ENCODE assay signal across 8 cellular contexts in genomic region chr4:26321326-26322276, GRCh38. TPM values are rescaled to one million over a fixed set of nuclear protein-coding genes. Genes with fewer than 3 reads are reported as not detected.
DNase-seq lines count a peak whose midpoint lies in the region; ATAC-seq and TF ChIP-seq lines count a peak whose summit lies in the region.

No MANE protein-coding gene starts in this region.

- H3K4me1 Mint-ChIP-seq in CD4-positive, CD25-positive, alpha-beta regulatory T cell = peaks cover 24 to 47% (median 39%) of the 10 kb centered on the region in 4 donors

- H3K4me3 ChIP-seq in CD4-positive, CD25-positive, alpha-beta regulatory T cell (ENCODE audit: low read depth, low read length) = peak overlapping the region; percentile 89
- peak overlapping the region; percentile 90 for H3K4me3 ChIP-seq in Jurkat, Clone E6-1 (ENCODE audit: low read length)
- H3K4me3 ChIP-seq in dorsolateral prefrontal cortex (peak overlapping the region; percentile 49 to 91 (median 80)), mucosa of rectum (ENCODE audit: low read length in 2 of 2) (peak overlapping the region; percentile 87 to 97), stomach smooth muscle (ENCODE audit: low read length in 2 of 2) (peak overlapping the region; percentile 86 to 93)

- H3K9ac ChIP-seq in mucosa of rectum (ENCODE audit: low read depth in 1 of 2, low read length in 2 of 2) = peak overlapping the region; percentile 82 to 84
- H3K9ac ChIP-seq in stomach smooth muscle (ENCODE audit: low read length in 2 of 2) = peak overlapping the region; percentile 87 to 93

- ATAC-seq in CD4-positive, CD25-positive, alpha-beta regulatory T cell (ENCODE audit: low read depth in 2 of 2) = no peak
- ATAC-seq in GM18907 (IDR thresholded peaks at IDR 0.05; ENCODE audit: unreplicated experiment) (no peak), GM19463 (IDR thresholded peaks at IDR 0.05; ENCODE audit: unreplicated experiment) (no peak)

- H3K4me3 Mint-ChIP-seq in CD4-positive, CD25-positive, alpha-beta regulatory T cell = peak overlapping the region; percentile 96 to 98 (median 96)

- no peaks in the 10 kb centered on the region for H3K36me3 ChIP-seq in CD4-positive, CD25-positive, alpha-beta regulatory T cell (ENCODE audit: control insufficient read depth, insufficient read depth, low read length)
- H3K36me3 ChIP-seq in mucosa of rectum (ENCODE audit: control insufficient read depth in 2 of 2, insufficient read depth in 2 of 2, low read length in 2 of 2) (no peaks in the 10 kb centered on the region), stomach smooth muscle (ENCODE audit: control insufficient read depth in 2 of 2, insufficient read depth in 2 of 2, low read length in 2 of 2) (no peaks in the 10 kb centered on the region)

- DNase-seq in CD4-positive, CD25-positive, alpha-beta regulatory T cell = peak in 1 of 3 donors; percentile 49
- no peak for DNase-seq in Jurkat, Clone E6-1 (ENCODE audit: low read depth, low spot score)
- peak; percentile 57 for DNase-seq in activated CD4-positive, alpha-beta T cell treated with anti-CD3 and anti-CD28 coated beads for 48 hours
- peak in 4 of 10 donors; percentile 11 to 51 (median 24) for DNase-seq in dorsolateral prefrontal cortex

- intact Hi-C loops in dorsolateral prefrontal cortex (cut with DNase I) = loop anchor here (2.0 to 10.0 kb wide), 6 partner anchors 91 to 397 kb away; partner anchors contain the start of gene TBC1D19 (in 1 of the 2)

- peaks cover 41% of the 10 kb centered on the region for H3K4me1 ChIP-seq in CD4-positive, CD25-positive, alpha-beta regulatory T cell (ENCODE audit: control insufficient read depth, insufficient read depth, low read length, poor library complexity, severe bottlenecking)
- peaks cover 3 to 16% of the 10 kb centered on the region in 2 donors for H3K4me1 ChIP-seq in mucosa of rectum (ENCODE audit: control insufficient read depth in 2 of 2, insufficient read depth in 2 of 2, low read length in 2 of 2)
- peaks cover 20% of the 10 kb centered on the region for H3K4me1 ChIP-seq in stomach smooth muscle (ENCODE audit: control insufficient read depth, insufficient read depth, low read length)

- H3K9me3 Mint-ChIP-seq in CD4-positive, CD25-positive, alpha-beta regulatory T cell = peaks cover 0 to 2% (median 0%) of the 10 kb centered on the region in 7 donors

- no peak for TF ChIP-seq CTCF in dorsolateral prefrontal cortex (IDR thresholded peaks at IDR 0.05 in 54 of 56, conservative IDR thresholded peaks at IDR 0.05 in 2 of 56; ENCODE audit: low read depth in 1 of 56, partially characterized antibody in 56 of 56)

- H3K9me3 ChIP-seq in CD4-positive, CD25-positive, alpha-beta regulatory T cell (ENCODE audit: control insufficient read depth in 2 of 2, low read length in 2 of 2) = no peaks in the 10 kb centered on the region
- H3K9me3 ChIP-seq in mucosa of rectum (ENCODE audit: control insufficient read depth in 2 of 2, low read length in 2 of 2) (no peaks in the 10 kb centered on the region), stomach smooth muscle (ENCODE audit: control insufficient read depth in 2 of 2, low read length in 2 of 2) (no peaks in the 10 kb centered on the region)

- H3K27ac Mint-ChIP-seq in CD4-positive, CD25-positive, alpha-beta regulatory T cell = peak overlapping the region; percentile 96 to 97 (median 97)

- no peaks in the 10 kb centered on the region for H3K36me3 Mint-ChIP-seq in CD4-positive, CD25-positive, alpha-beta regulatory T cell

- no peaks in the 10 kb centered on the region for H3K27me3 ChIP-seq in CD4-positive, CD25-positive, alpha-beta regulatory T cell (ENCODE audit: control insufficient read depth, insufficient read depth, low read length)
- H3K27me3 ChIP-seq in dorsolateral prefrontal cortex (no peaks in the 10 kb centered on the region), mucosa of rectum (ENCODE audit: control insufficient read depth in 2 of 2, insufficient read depth in 2 of 2, low read length in 2 of 2) (no peaks in the 10 kb centered on the region), stomach smooth muscle (ENCODE audit: control insufficient read depth in 1 of 2, insufficient read depth in 2 of 2, low read length in 2 of 2) (no peaks in the 10 kb centered on the region)

- H3K27me3 Mint-ChIP-seq in CD4-positive, CD25-positive, alpha-beta regulatory T cell = peaks cover 5% of the 10 kb centered on the region

- H3K27ac ChIP-seq in CD4-positive, CD25-positive, alpha-beta regulatory T cell (ENCODE audit: insufficient read depth, low read length, poor library complexity, severe bottlenecking) = peak overlapping the region; percentile 60
- H3K27ac ChIP-seq in dorsolateral prefrontal cortex (peak overlapping the region in 53 of 59 donors; percentile 30 to 99 (median 74)), mucosa of rectum (ENCODE audit: low read depth in 2 of 2, low read length in 2 of 2) (peak overlapping the region; percentile 64 to 71), stomach smooth muscle (ENCODE audit: low read length) (peak overlapping the region; percentile 64)

RNA-seq across cellular contexts. Expression of gene RBPJ, which starts 0.8 kb away (rescaled TPM):
- total RNA-seq in CD4-positive, CD25-positive, alpha-beta regulatory T cell = 88.4 TPM
- polyA plus RNA-seq in CD4-positive, CD25-positive, alpha-beta regulatory T cell = 100 to 1,000 TPM in 2 of 4 donors, 10 to 100 TPM in 2; 68.5 to 120 (median 98.0) TPM
- polyA plus RNA-seq in Jurkat, Clone E6-1 (2012; ENCODE audit: insufficient read depth, insufficient read length) = 27.6 TPM
- total RNA-seq in dorsolateral prefrontal cortex = 100 to 1,000 TPM in 35 of 120 experiments, 10 to 100 TPM in 85; 61.1 to 192 (median 89.2) TPM
